Comparison of ENCODE assay signal across 8 cellular contexts in the genomic region with DNA sequence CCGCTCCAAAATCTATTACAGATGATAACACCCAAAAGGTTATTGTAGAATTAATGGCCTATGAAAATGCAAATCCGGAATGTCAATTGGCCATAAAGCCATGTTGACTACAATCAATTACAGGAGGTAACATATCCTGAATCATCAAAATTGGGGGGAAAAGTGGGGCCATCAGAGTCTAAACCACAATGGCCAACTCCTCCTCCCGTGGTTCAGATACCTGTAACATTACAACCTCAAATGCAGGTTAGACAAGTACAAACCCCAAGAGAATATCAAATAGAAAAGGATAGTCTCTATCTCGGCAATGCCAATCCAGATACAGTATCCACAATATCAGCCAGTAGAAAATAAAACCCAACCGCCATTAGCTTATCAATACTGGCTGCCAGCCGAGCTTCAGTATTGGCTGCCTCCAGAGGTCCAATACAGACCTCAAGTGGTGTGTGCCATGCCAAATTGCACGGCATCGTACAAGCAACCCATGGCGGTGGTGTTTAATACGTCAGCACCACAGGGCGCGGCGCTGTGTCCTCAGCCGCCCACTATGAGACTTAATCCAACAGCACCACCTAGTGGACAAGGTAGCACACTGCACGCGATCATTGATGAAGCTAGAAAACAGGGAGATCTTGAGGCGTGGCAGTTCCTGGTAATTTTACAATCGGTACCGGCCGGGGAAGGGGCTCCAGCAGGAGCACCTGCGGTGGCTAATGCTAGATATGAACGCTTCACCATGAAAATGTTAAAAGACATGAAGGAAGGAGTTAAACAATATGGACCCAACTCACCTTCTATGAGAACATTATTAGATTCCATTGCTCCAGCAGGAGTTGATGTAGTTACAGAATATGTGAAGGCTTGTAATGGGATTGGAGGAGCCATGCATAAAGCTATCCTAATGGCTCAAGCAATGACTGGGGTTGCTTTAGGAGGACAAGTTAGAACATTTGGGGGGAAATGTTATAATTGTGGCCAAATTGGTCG. TPM values are rescaled to one million over a fixed set of nuclear protein-coding genes. Genes with fewer than 3 reads are reported as not detected.
DNase-seq lines count a peak whose midpoint lies in the region; ATAC-seq and TF ChIP-seq lines count a peak whose summit lies in the region.

No MANE protein-coding gene starts in this region.

- no peaks in the 10 kb centered on the region for H3K27me3 ChIP-seq in foreskin keratinocyte

- H3K27ac ChIP-seq in 22Rv1 (0 out of 2 replicates have a peak overlapping the region, but pooled peaks have one; percentile 15), foreskin keratinocyte (peak overlapping the region; percentile 49)

- peaks cover 14% of the 10 kb centered on the region for H3K4me1 ChIP-seq in foreskin keratinocyte

- DNase-seq in NAMALWA (ENCODE audit: low spot score) (peak; percentile 94), SIG-M5 treated with dmso at 0.1 percent for 504 hours (lab: John Stamatoyannopoulos, UW; ENCODE audit: unreplicated experiment) (peak; percentile 77), foreskin keratinocyte (peak; percentile 42 to 73), occipital lobe (lab: John Stamatoyannopoulos, UW) (peak; percentile 67), stromal cell of bone marrow (ENCODE audit: low read depth) (peak; percentile 76)
- DNase-seq in activated effector memory CD4-positive, alpha-beta T cell treated with Interleukin-2 at 50 U/mL for 16 hours = peak; percentile 76

- TF ChIP-seq CTCF in 22Rv1 (IDR thresholded peaks at IDR 0.05) (peak; percentile 96), foreskin keratinocyte (conservative IDR thresholded peaks at IDR 0.05) (peak; percentile 97)

- ATAC-seq in GM18498 (IDR thresholded peaks at IDR 0.05; ENCODE audit: unreplicated experiment) (peak; percentile 63), foreskin keratinocyte (peak; percentile 61)

RNA-seq across cellular contexts. Expression of a gene that starts 15.2 kb away (rescaled TPM):
- total RNA-seq in foreskin keratinocyte = 28.5 and 29.7 TPM in 2 replicates
- polyA plus RNA-seq in foreskin keratinocyte = 35.4 and 43.9 TPM in 2 replicates
- 20.7 TPM for total RNA-seq in occipital lobe

RNA-seq across cellular contexts. Expression of a gene that starts 37.1 kb away (rescaled TPM):
- total RNA-seq in foreskin keratinocyte (8.5 and 12.0 TPM in 2 replicates), occipital lobe (not detected)
- 10.7 and 14.5 TPM in 2 replicates for polyA plus RNA-seq in foreskin keratinocyte

RNA-seq across cellular contexts. Expression of a gene that starts 42.2 kb away (rescaled TPM):
- 29.6 and 32.8 TPM in 2 replicates for total RNA-seq in foreskin keratinocyte
- polyA plus RNA-seq in foreskin keratinocyte = 35.4 and 35.6 TPM in 2 replicates
- total RNA-seq in occipital lobe = 19.7 TPM

RNA-seq across cellular contexts. Expression of a gene that starts 43.9 kb away (rescaled TPM):
- total RNA-seq in foreskin keratinocyte = 36.1 and 38.4 TPM in 2 replicates
- 44.5 and 48.4 TPM in 2 replicates for polyA plus RNA-seq in foreskin keratinocyte
- total RNA-seq in occipital lobe = 43.8 TPM

RNA-seq across cellular contexts. Expression of a gene that starts 53.3 kb away (rescaled TPM):
- total RNA-seq in foreskin keratinocyte = 82.0 and 99.7 TPM in 2 replicates
- 122 and 142 TPM in 2 replicates for polyA plus RNA-seq in foreskin keratinocyte
- total RNA-seq in occipital lobe = 3.0 TPM

Comparison
In these comparisons a context has a peak if more than half of its experiments do, and no peak if none do; other contexts are left out.
1. Peak in every context shown above with its lines: DNase-seq, ATAC-seq and H3K27ac ChIP-seq.